ENCODE assay signal across 29 cellular contexts in genomic region chr1:162007485-162007884, GRCh38. TPM values are rescaled to one million over a fixed set of nuclear protein-coding genes. Genes with fewer than 3 reads are reported as not detected.
DNase-seq lines count a peak whose midpoint lies in the region; ATAC-seq and TF ChIP-seq lines count a peak whose summit lies in the region.
"Had no signal": no experiment of that assay in that cellular context is flagged by ENCODE, and none has a peak within 500 bp of the region (broad histone marks: within the 10 kb centered on the region; RNA-seq: fewer than 3 reads in every experiment).

No MANE protein-coding gene starts in this region.

- POLR2A ChIA-PET in WTC11 (lab: Charles Lee), result no interaction called here

- DNase-seq in DMS153 (lab: John Stamatoyannopoulos, UW) (peak; percentile 19), DMS153 treated with DMSO at 0.1 percent for 48 hours (lab: John Stamatoyannopoulos, UW; ENCODE audit: unreplicated experiment) (no peak), left ventricle myocardium superior (no peak), Right ventricle myocardium inferior (ENCODE audit: missing footprints) (no peak), WTC11 (ENCODE audit: low spot score) (no peak), osteoblast (ENCODE audit: insufficient read length, low spot score, missing footprints) (peak; percentile 77), SHP77 (lab: John Stamatoyannopoulos, UW) (no peak)
- DNase-seq: 8988T; ACHN; BE2C; CD8-positive, alpha-beta memory T cell; DMS79; EL; GF-D8; HCEC 1CT; IMR-90; KG1; MG63; NCI-H1092; NCI-H1417 treated with DMSO at 0.1 percent for 48 hours; NCI-H1694 treated with DMSO at 0.1 percent for 48 hours; NCI-H2081; NCI-H446; NCI-H524 treated with DMSO at 0.1 percent for 48 hours; RPMI8226; SIG-M5 had no signal

- no peak overlapping the region for H2AFZ ChIP-seq in osteoblast (ENCODE audit: low read length)

- intact Hi-C loops in left ventricle myocardium superior (cut with micrococcal nuclease) (no loop called here), Right ventricle myocardium inferior (cut with DNase I) (no loop called here)

- CTCF ChIA-PET in WTC11 (lab: Charles Lee), result interaction anchor here (2.1 kb wide), 1 partner anchor 16 kb away, joined by 6 read pairs; the partner anchor contains the start of gene OLFML2B

- H3K79me2 ChIP-seq in osteoblast (ENCODE audit: insufficient read depth, low read length), result no peaks in the 10 kb centered on the region

- peaks cover 4% of the 10 kb centered on the region for H3K27me3 ChIP-seq in osteoblast (ENCODE audit: insufficient read depth, low read length)
- H3K27me3 ChIP-seq: BE2C, MG63 had no signal

- no peaks in the 10 kb centered on the region for H3K36me3 ChIP-seq in osteoblast (ENCODE audit: insufficient read depth, low read length)
- H3K36me3 ChIP-seq: BE2C, MG63 had no signal

- no peak overlapping the region for H3K4me3 Mint-ChIP-seq in WTC11
- H3K4me3 Mint-ChIP-seq: CD14-positive monocyte; CD8-positive, alpha-beta memory T cell had no signal

- ATAC-seq in left ventricle myocardium superior (peak; percentile 21), Right ventricle myocardium inferior (no peak), WTC11 (peak; percentile 65), GM18519 (IDR thresholded peaks at IDR 0.05; ENCODE audit: low FRiP score, unreplicated experiment) (no peak)

- H4K20me1 ChIP-seq in osteoblast (ENCODE audit: insufficient read depth, low read length), result peaks cover 5% of the 10 kb centered on the region

- H3K4me1 ChIP-seq in osteoblast (ENCODE audit: insufficient read depth, low read length), result peaks cover 25% of the 10 kb centered on the region
- H3K4me1 ChIP-seq: BE2C had no signal

- no peaks in the 10 kb centered on the region for H3K36me3 Mint-ChIP-seq in WTC11
- H3K36me3 Mint-ChIP-seq: CD14-positive monocyte; CD8-positive, alpha-beta memory T cell had no signal

- no peak overlapping the region for H3K27ac Mint-ChIP-seq in WTC11
- H3K27ac Mint-ChIP-seq: CD14-positive monocyte; CD8-positive, alpha-beta memory T cell had no signal

- no peak overlapping the region for H3K4me2 ChIP-seq in osteoblast (ENCODE audit: insufficient read depth, low read length)

- no peak for TF ChIP-seq CTCF in WTC11 (IDR thresholded peaks at IDR 0.05)
- TF ChIP-seq CTCF in osteoblast (IDR thresholded peaks at IDR 0.05; ENCODE audit: extremely low read depth, low read depth, low read length), result no peak

- H3K4me1 Mint-ChIP-seq in WTC11, result peaks cover 24% of the 10 kb centered on the region
- H3K4me1 Mint-ChIP-seq: CD8-positive, alpha-beta memory T cell had no signal

- H3K9me3 ChIP-seq in osteoblast (ENCODE audit: low read depth, low read length), result no peaks in the 10 kb centered on the region
- H3K9me3 ChIP-seq: BE2C, MG63 had no signal

- no peak overlapping the region for H3K4me3 ChIP-seq in osteoblast (ENCODE audit: insufficient read depth, low read length)
- H3K4me3 ChIP-seq: MG63, SK-N-MC had no signal

- no peaks in the 10 kb centered on the region for H3K9me3 Mint-ChIP-seq in WTC11
- H3K9me3 Mint-ChIP-seq: CD14-positive monocyte; CD8-positive, alpha-beta memory T cell had no signal

- no peak overlapping the region for H3K27ac ChIP-seq in osteoblast (ENCODE audit: low read depth, low read length)
- H3K27ac ChIP-seq: SK-N-MC had no signal

- H3K27me3 Mint-ChIP-seq in WTC11 (ENCODE audit: low read depth), result no peaks in the 10 kb centered on the region

TF ChIP-seq in WTC11, 78 proteins besides CTCF, POLR2A, EP300 and RAD21:
- no peak for TF ChIP-seq NR2C2 (CRISPR knock-in tag; IDR thresholded peaks at IDR 0.05)
- TF ChIP-seq ZNF396 (CRISPR knock-in tag; IDR thresholded peaks at IDR 0.05; ENCODE audit: borderline replicate concordance), result no peak
- TF ChIP-seq ZNF671 (CRISPR knock-in tag; IDR thresholded peaks at IDR 0.05), result no peak

RNA-seq across cellular contexts. Expression of gene OLFML2B, which starts 16.2 kb away (rescaled TPM):
- 2.4 TPM for total RNA-seq in left ventricle myocardium superior
- total RNA-seq in Right ventricle myocardium inferior, result 4.2 TPM
- 4.9 to 6.5 TPM (median 6.2 TPM) in 3 replicates for total RNA-seq in WTC11 (2021)
- total RNA-seq in osteoblast, result 49.9 and 58.9 TPM in 2 replicates

Comparison
In these comparisons a context has a peak if more than half of its experiments do, and no peak if none do; other contexts are left out.
1. DNase-seq: peak in DMS153 (single experiment) and osteoblast (single experiment); none in DMS153 treated with DMSO at 0.1 percent for 48 hours (single experiment), left ventricle myocardium superior (single experiment), Right ventricle myocardium inferior (single experiment), WTC11 (single experiment) and SHP77 (0 of 2).
2. ATAC-seq: peak in left ventricle myocardium superior (single experiment) and WTC11 (single experiment); none in Right ventricle myocardium inferior (single experiment) and GM18519 (single experiment).